In genomic region chr16:86193528-86194193, GRCh38 we compare ENCODE assay signal across 19 cellular contexts.
DNase-seq lines count a peak whose midpoint lies in the region; ATAC-seq and TF ChIP-seq lines count a peak whose summit lies in the region.
"Had no signal": no experiment of that assay in that cellular context is flagged by ENCODE, and none has a peak within 500 bp of the region (broad histone marks: within the 10 kb centered on the region; RNA-seq: fewer than 3 reads in every experiment).

No MANE protein-coding gene starts in this region.

- intact Hi-C loops in esophagus squamous epithelium (cut with DNase I): no loop called here

- H3K9ac ChIP-seq in mucosa of rectum (ENCODE audit: low read depth in 1 of 2, low read length in 2 of 2): peak overlapping the region in 1 of 2 donors; percentile 9

- TF ChIP-seq EP300 in upper lobe of left lung (IDR thresholded peaks at IDR 0.05): no peak

- TF ChIP-seq POLR2A in esophagus squamous epithelium (IDR thresholded peaks at IDR 0.05) (no peak), upper lobe of left lung (IDR thresholded peaks at IDR 0.05) (no peak)

- H3K9me3 ChIP-seq in esophagus squamous epithelium (no peaks in the 10 kb centered on the region), mucosa of rectum (ENCODE audit: control insufficient read depth in 2 of 2, low read length in 2 of 2) (no peaks in the 10 kb centered on the region), upper lobe of left lung (no peaks in the 10 kb centered on the region)
- H3K9me3 ChIP-seq: A549 had no signal

- peak overlapping the region in 3 of 4 donors; percentile 82 to 92 (median 83) for H3K27ac ChIP-seq in esophagus squamous epithelium
- peak overlapping the region; percentile 61 to 76 for H3K27ac ChIP-seq in mucosa of rectum (ENCODE audit: low read depth in 2 of 2, low read length in 2 of 2)
- H3K27ac ChIP-seq in upper lobe of left lung: peak overlapping the region; percentile 71 to 89 (median 82)
- H3K27ac ChIP-seq: A549 had no signal

- ATAC-seq in upper lobe of left lung (ENCODE audit: low FRiP score in 2 of 2): no peak
- no peak for ATAC-seq in GM18870 (IDR thresholded peaks at IDR 0.05; ENCODE audit: unreplicated experiment)
- ATAC-seq: A549, K562, Panc1 had no signal

- TF ChIP-seq CTCF in LNCaP clone FGC (IDR thresholded peaks at IDR 0.05; ENCODE audit: control insufficient read depth, extremely low read depth, insufficient read depth): no peak
- no peak for TF ChIP-seq CTCF in esophagus squamous epithelium (IDR thresholded peaks at IDR 0.05)
- no peak for TF ChIP-seq CTCF in upper lobe of left lung (IDR thresholded peaks at IDR 0.05)

- H3K36me3 ChIP-seq in esophagus squamous epithelium: no peaks in the 10 kb centered on the region
- no peaks in the 10 kb centered on the region for H3K36me3 ChIP-seq in mucosa of rectum (ENCODE audit: control insufficient read depth in 2 of 2, insufficient read depth in 2 of 2, low read length in 2 of 2)
- no peaks in the 10 kb centered on the region for H3K36me3 ChIP-seq in upper lobe of left lung

- H3K4me3 ChIP-seq in LNCaP clone FGC (ENCODE audit: low read depth, low read length): no peak overlapping the region
- no peak overlapping the region for H3K4me3 ChIP-seq in esophagus squamous epithelium
- H3K4me3 ChIP-seq in mucosa of rectum (ENCODE audit: low read length in 2 of 2): no peak overlapping the region
- H3K4me3 ChIP-seq in upper lobe of left lung: no peak overlapping the region
- H3K4me3 ChIP-seq: A549, K562 had no signal

- H3K4me1 ChIP-seq in esophagus squamous epithelium: no peaks in the 10 kb centered on the region
- peaks cover 0 to 3% of the 10 kb centered on the region in 2 donors for H3K4me1 ChIP-seq in mucosa of rectum (ENCODE audit: control insufficient read depth in 2 of 2, insufficient read depth in 2 of 2, low read length in 2 of 2)
- H3K4me1 ChIP-seq in upper lobe of left lung: peaks cover 0 to 22% (median 5%) of the 10 kb centered on the region in 4 donors
- H3K4me1 ChIP-seq: A549 had no signal

- WGBS in esophagus squamous epithelium, 2 donors: 71 to 76% methylated on average over 10 to 15 of the region's 15 CpGs
- 54 to 67% methylated on average over 9 to 15 of the region's 15 CpGs for WGBS in upper lobe of left lung, 2 donors

- DNase-seq in LNCaP clone FGC (ENCODE audit: low read depth) (peak; percentile 2), esophagus squamous epithelium (lab: John Stamatoyannopoulos, UW) (no peak), upper lobe of left lung (no peak), COR-L47 (lab: John Stamatoyannopoulos, UW) (no peak), NCI-H82 (lab: John Stamatoyannopoulos, UW) (no peak)
- DNase-seq: DMS79, H9, NCI-H1092, NCI-H1436 treated with DMSO at 0.1 percent for 48 hours, NCI-H2029 treated with DMSO at 0.1 percent for 48 hours, NCI-H2171, NCI-H345, NCI-H524, NCI-H774 had no signal

- peaks cover 0 to 71% (median 0%) of the 10 kb centered on the region in 4 donors for H3K27me3 ChIP-seq in esophagus squamous epithelium
- peaks cover 9 to 20% of the 10 kb centered on the region in 2 donors for H3K27me3 ChIP-seq in mucosa of rectum (ENCODE audit: control insufficient read depth in 2 of 2, insufficient read depth in 2 of 2, low read length in 2 of 2)
- peaks cover 0 to 6% (median 0%) of the 10 kb centered on the region in 4 donors for H3K27me3 ChIP-seq in upper lobe of left lung
